7 cellular contexts compared by ENCODE assay signal in the genomic region with DNA sequence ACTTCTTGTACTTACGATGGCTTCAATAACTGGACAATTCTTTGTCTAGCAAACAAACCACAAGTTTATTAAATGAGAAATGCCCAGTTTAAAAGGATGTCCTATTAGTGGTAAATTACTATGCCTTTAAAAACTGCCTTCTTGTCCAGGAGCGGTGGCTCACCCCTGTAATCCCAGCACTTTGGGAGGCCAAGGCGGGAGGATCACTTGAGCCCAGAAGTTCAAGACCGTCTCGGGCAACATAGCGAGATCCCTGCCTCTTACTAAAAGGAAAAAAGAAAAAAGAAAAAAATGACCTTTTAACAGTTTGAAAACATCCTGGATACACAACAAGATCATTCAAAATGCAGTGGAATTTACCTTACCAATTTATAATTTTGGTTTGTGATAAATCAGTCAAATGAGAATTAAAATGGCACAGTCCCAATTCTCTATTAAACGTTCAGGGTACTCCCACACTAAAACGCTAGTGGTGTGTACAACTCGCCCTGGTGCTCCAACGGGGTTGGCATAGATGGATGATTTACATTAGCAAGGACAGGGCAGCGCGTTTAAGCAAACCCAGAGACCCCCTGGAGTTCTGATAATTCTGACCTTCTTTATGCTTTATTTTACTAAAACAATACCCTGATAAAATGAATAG. TPM values are rescaled to one million over a fixed set of nuclear protein-coding genes. Genes with fewer than 3 reads are reported as not detected.
A peak's percentile ranks its signal among the peaks of the same experiment; 100 is the strongest.
DNase-seq lines count a peak whose midpoint lies in the region; TF ChIP-seq lines count a peak whose summit lies in the region.

No MANE protein-coding gene starts in this region.

- H2BK5ac ChIP-seq in H9 (ENCODE audit: insufficient read length, low read length) (no peak overlapping the region), trophoblast cell (ENCODE audit: low read depth, low read length, poor library complexity) (peak overlapping the region; percentile 100)

- H3K9me3 Mint-ChIP-seq in H9, result no peaks in the 10 kb centered on the region

- peak overlapping the region; percentile 67 for H3K4me2 ChIP-seq in H9 (ENCODE audit: insufficient read depth, insufficient read length, low read length)
- H3K4me2 ChIP-seq in trophoblast cell (ENCODE audit: low read length), result peak overlapping the region; percentile 89

- H3K14ac ChIP-seq in H9 (ENCODE audit: insufficient read depth, low read length) (peak overlapping the region; percentile 90; the same call in 1 of the 2 replicates), trophoblast cell (ENCODE audit: low read length) (peak overlapping the region; percentile 87)

- peaks cover 2% of the 10 kb centered on the region for H3K4me1 ChIP-seq in H9 (ENCODE audit: insufficient read depth, low read length)
- peaks cover 0 to 51% (median 13%) of the 10 kb centered on the region in 4 donors for H3K4me1 ChIP-seq in Peyer's patch
- peaks cover 0 to 3% of the 10 kb centered on the region in 2 experiments for H3K4me1 ChIP-seq in trophoblast cell (ENCODE audit: control insufficient read depth in 1 of 2, insufficient read depth in 2 of 2, low read length in 2 of 2)

- peak overlapping the region; percentile 94 to 98 (median 96) for H3K27ac Mint-ChIP-seq in H9

- H3K79me1 ChIP-seq in H9 (ENCODE audit: insufficient read depth, low read depth, low read length, poor library complexity, severe bottlenecking) (peaks cover 3% of the 10 kb centered on the region), trophoblast cell (ENCODE audit: low read length) (peaks cover 22% of the 10 kb centered on the region)

- no CpG with 5 or more reads among the region's 12 CpGs for WGBS in H9 (ENCODE audit: extremely low coverage, insufficient read length, low lambda C conversion rate)
- WGBS in trophoblast cell (ENCODE audit: extremely low coverage, insufficient coverage, insufficient read length), result no CpG with 5 or more reads among the region's 12 CpGs

- DNase-seq in H9, result no peak
- DNase-seq in Peyer's patch, result no peak
- no peak for DNase-seq in epithelial cell of esophagus (ENCODE audit: low read depth)
- no peak for DNase-seq in trophoblast cell
- DNase-seq in superior temporal gyrus (ENCODE audit: extremely low spot score), result no peak
- DNase-seq in NCI-H2196 treated with DMSO at 0.1 percent for 48 hours (lab: John Stamatoyannopoulos, UW; ENCODE audit: unreplicated experiment), result no peak
- DNase-seq in EL, result no peak

- H2BK20ac ChIP-seq in H9 (ENCODE audit: low read depth, low read length, poor library complexity, severe bottlenecking), result no peak overlapping the region

- peak overlapping the region; percentile 100 for H4K12ac ChIP-seq in trophoblast cell (ENCODE audit: low read depth, low read length)

- H3K4me1 Mint-ChIP-seq in H9, result peaks cover 24 to 36% of the 10 kb centered on the region in 2 experiments

- H3K36me3 ChIP-seq in Peyer's patch (no peaks in the 10 kb centered on the region), trophoblast cell (ENCODE audit: control insufficient read depth in 1 of 2, insufficient read depth in 2 of 2, low read length in 2 of 2) (no peaks in the 10 kb centered on the region)

- no peak overlapping the region for H4K5ac ChIP-seq in H9 (ENCODE audit: insufficient read length, low read depth, low read length)

- H3T11ph ChIP-seq in H9 (ENCODE audit: low read length), result no peak overlapping the region

- H2BK15ac ChIP-seq in H9 (ENCODE audit: low read depth, low read length), result no peak overlapping the region

- no peak overlapping the region for H3K56ac ChIP-seq in H9 (ENCODE audit: insufficient read length, low read depth, low read length)

- no peak overlapping the region for H2AFZ ChIP-seq in H9 (ENCODE audit: low read length)
- H2AFZ ChIP-seq in trophoblast cell (ENCODE audit: insufficient read depth, low read length, poor library complexity), result no peak overlapping the region

- no peaks in the 10 kb centered on the region for H4K20me1 ChIP-seq in H9 (ENCODE audit: control insufficient read depth, insufficient read depth, insufficient read length)

- H3K23ac ChIP-seq in H9 (ENCODE audit: insufficient read length, low read depth, low read length) (no peak overlapping the region), trophoblast cell (ENCODE audit: low read length) (no peak overlapping the region)

- H4K8ac ChIP-seq in H9 (replicated peaks; ENCODE audit: insufficient read length, low read depth, low read length) (no peak overlapping the region), trophoblast cell (ENCODE audit: low read depth, low read length) (peak overlapping the region; percentile 69)

- H2BK120ac ChIP-seq in H9 (ENCODE audit: low read depth, low read length, poor library complexity, severe bottlenecking) (no peak overlapping the region), trophoblast cell (ENCODE audit: insufficient read depth, low read length, poor library complexity) (peak overlapping the region; percentile 91)

- no peak overlapping the region for H4K91ac ChIP-seq in H9 (ENCODE audit: insufficient read length, low read depth, low read length)
- H4K91ac ChIP-seq in trophoblast cell (ENCODE audit: low read depth, low read length), result peak overlapping the region; percentile 100

- peaks cover 8% of the 10 kb centered on the region for H3K23me2 ChIP-seq in H9 (ENCODE audit: insufficient read length, low read depth, low read length, poor library complexity, severe bottlenecking)

- H3K27me3 ChIP-seq in H9 (ENCODE audit: insufficient read depth, low read length) (no peaks in the 10 kb centered on the region), Peyer's patch (no peaks in the 10 kb centered on the region), trophoblast cell (ENCODE audit: insufficient read depth, low read length) (no peaks in the 10 kb centered on the region)

- H3K27me3 Mint-ChIP-seq in H9 (ENCODE audit: low read depth), result no peaks in the 10 kb centered on the region

- peaks cover 29% of the 10 kb centered on the region for H3K79me2 ChIP-seq in H9 (ENCODE audit: insufficient read depth, low read length)
- H3K79me2 ChIP-seq in trophoblast cell (ENCODE audit: control insufficient read depth, insufficient read depth, low read length, poor library complexity), result peaks cover 22% of the 10 kb centered on the region

- no peak for TF ChIP-seq POLR2A in Peyer's patch (IDR thresholded peaks at IDR 0.05)

- no peak overlapping the region for H2BK12ac ChIP-seq in H9 (ENCODE audit: insufficient read length, low read depth, low read length)
- H2BK12ac ChIP-seq in trophoblast cell (ENCODE audit: low read length), result no peak overlapping the region

- H3K18ac ChIP-seq in H9 (ENCODE audit: insufficient read length, low read depth, low read length), result no peak overlapping the region
- H3K18ac ChIP-seq in trophoblast cell (ENCODE audit: low read length), result no peak overlapping the region

- H3K27ac ChIP-seq in H9 (ENCODE audit: insufficient read length, low read depth, low read length) (peak overlapping the region; percentile 27), Peyer's patch (peak overlapping the region; percentile 99 to 100 (median 100)), trophoblast cell (ENCODE audit: low read depth, low read length) (peak overlapping the region; percentile 100)

- TF ChIP-seq CTCF in H9 (conservative IDR thresholded peaks at IDR 0.05) (no peak), Peyer's patch (IDR thresholded peaks at IDR 0.05) (no peak), epithelial cell of esophagus (IDR thresholded peaks at IDR 0.05; ENCODE audit: insufficient read depth, low read depth, low read length, missing control alignments) (no peak)

- peak overlapping the region; percentile 86 to 100 (median 88) for H3K4me3 ChIP-seq in Peyer's patch
- peak overlapping the region; percentile 80 for H3K4me3 ChIP-seq in epithelial cell of esophagus (ENCODE audit: low read length)
- H3K4me3 ChIP-seq in trophoblast cell (ENCODE audit: low read depth, low read length), result peak overlapping the region; percentile 50

- H2AK5ac ChIP-seq in H9 (ENCODE audit: insufficient read length, low read length), result no peak overlapping the region
- no peak overlapping the region for H2AK5ac ChIP-seq in trophoblast cell (ENCODE audit: low read length)

- H3K4ac ChIP-seq in H9 (ENCODE audit: low read depth, low read length), result no peak overlapping the region
- H3K4ac ChIP-seq in trophoblast cell (ENCODE audit: low read depth, low read length), result peak overlapping the region; percentile 84

- H3K4me3 Mint-ChIP-seq in H9, result peak overlapping the region; percentile 82 to 91

- peaks cover 9 to 14% (median 9%) of the 10 kb centered on the region in 3 experiments; a peak in 6 of 7 replicates for H3K36me3 Mint-ChIP-seq in H9 (ENCODE audit: insufficient read depth in 1 of 3, low read depth in 3 of 3)

- H3K9ac ChIP-seq in H9 (ENCODE audit: extremely low read depth, insufficient read length, low read length) (peak overlapping the region; percentile 93), trophoblast cell (ENCODE audit: low read length) (peak overlapping the region; percentile 82)

- H3K9me3 ChIP-seq in H9 (ENCODE audit: control insufficient read depth, low read depth, low read length), result no peaks in the 10 kb centered on the region
- H3K9me3 ChIP-seq in Peyer's patch, result no peaks in the 10 kb centered on the region
- H3K9me3 ChIP-seq in trophoblast cell (ENCODE audit: insufficient read depth, low read depth, low read length), result no peaks in the 10 kb centered on the region

RNA-seq across cellular contexts. Expression of a gene that starts 2.2 kb away (rescaled TPM):
- total RNA-seq in H9 (2021), result 30.5 and 31.4 TPM in 2 replicates
- total RNA-seq in Peyer's patch, result 10 to 100 TPM in 1 of 4 donors, 1 to 10 TPM in 3; 7.3 to 12.4 (median 9.9) TPM
- 26.4 and 27.4 TPM in 2 replicates for polyA plus RNA-seq in trophoblast cell (2013)

Comparison
In these comparisons a context has a peak if more than half of its experiments do, and no peak if none do; other contexts are left out.
1. H3K27ac ChIP-seq: peak in every context shown above with its lines; median percentile 100 in trophoblast cell; 100 in Peyer's patch; 27 in H9.